In genomic region chr13:67630640-67631039, GRCh38 we compare ENCODE assay signal across 18 cellular contexts.
"Had no signal": no experiment of that assay in that cellular context is flagged by ENCODE, and none has a peak within 500 bp of the region (broad histone marks: within the 10 kb centered on the region; RNA-seq: fewer than 3 reads in every experiment).

No MANE protein-coding gene starts in this region.

- H3K4me3 Mint-ChIP-seq: activated CD4-positive, alpha-beta T cell treated with anti-CD3 and anti-CD28 coated beads for 36 hours; activated CD8-positive, alpha-beta T cell treated with anti-CD3 and anti-CD28 coated beads for 36 hours; activated naive CD8-positive, alpha-beta T cell treated with anti-CD3 and anti-CD28 coated beads, Interleukin-2, amount 10 ng/mL, durations not matched to agents 7 days and 5 days; T-cell had no signal

- H3K4me3 ChIP-seq: adrenal gland, PC-9 had no signal

- DNase-seq: activated CD4-positive, alpha-beta T cell treated with anti-CD3 and anti-CD28 coated beads for 36 hours; activated CD4-positive, alpha-beta T cell treated with anti-CD3 and anti-CD28 coated beads, Interleukin-2, amount 50 U/mL, for 1 hour; activated CD8-positive, alpha-beta memory T cell treated with anti-CD3 and anti-CD28 coated beads, Interleukin-2, amount 50 U/mL, for 4 hours; activated CD8-positive, alpha-beta T cell treated with anti-CD3 and anti-CD28 coated beads for 36 hours; activated naive CD4-positive, alpha-beta T cell treated with anti-CD3 and anti-CD28 coated beads, Interleukin-2, amount 50 U/mL, for 16 hours; activated naive CD8-positive, alpha-beta T cell treated with anti-CD3 and anti-CD28 coated beads, Interleukin-2, amount 10 ng/mL, durations not matched to agents 7 days and 5 days; adrenal gland; anterior cingulate cortex; cerebellar nuclear complex; Kasumi-1; NCI-H345; NCI-H510A; NCI-H526 treated with DMSO at 0.1 percent for 48 hours; PC-9; SIG-M5; T-cell had no signal

- ATAC-seq: activated CD4-positive, alpha-beta T cell treated with anti-CD3 and anti-CD28 coated beads for 36 hours; activated CD8-positive, alpha-beta T cell treated with anti-CD3 and anti-CD28 coated beads for 36 hours; T-cell had no signal

- FAIRE-seq: colon had no signal

- H3K27me3 Mint-ChIP-seq: activated CD4-positive, alpha-beta T cell treated with anti-CD3 and anti-CD28 coated beads for 36 hours; activated CD8-positive, alpha-beta T cell treated with anti-CD3 and anti-CD28 coated beads for 36 hours; activated naive CD8-positive, alpha-beta T cell treated with anti-CD3 and anti-CD28 coated beads, Interleukin-2, amount 10 ng/mL, durations not matched to agents 7 days and 5 days; T-cell had no signal

- H3K9me3 Mint-ChIP-seq: activated naive CD8-positive, alpha-beta T cell treated with anti-CD3 and anti-CD28 coated beads, Interleukin-2, amount 10 ng/mL, durations not matched to agents 7 days and 5 days had no signal

- H3K27me3 ChIP-seq: adrenal gland had no signal

- H3K36me3 Mint-ChIP-seq: activated naive CD8-positive, alpha-beta T cell treated with anti-CD3 and anti-CD28 coated beads, Interleukin-2, amount 10 ng/mL, durations not matched to agents 7 days and 5 days; T-cell had no signal

- H3K4me1 ChIP-seq: adrenal gland had no signal

- H3K27ac ChIP-seq: adrenal gland, PC-9, VCaP had no signal

- H3K27ac Mint-ChIP-seq: activated CD4-positive, alpha-beta T cell treated with anti-CD3 and anti-CD28 coated beads for 36 hours; activated CD8-positive, alpha-beta T cell treated with anti-CD3 and anti-CD28 coated beads for 36 hours; activated naive CD8-positive, alpha-beta T cell treated with anti-CD3 and anti-CD28 coated beads, Interleukin-2, amount 10 ng/mL, durations not matched to agents 7 days and 5 days; T-cell had no signal

- H3K4me1 Mint-ChIP-seq: activated CD4-positive, alpha-beta T cell treated with anti-CD3 and anti-CD28 coated beads for 36 hours; activated naive CD8-positive, alpha-beta T cell treated with anti-CD3 and anti-CD28 coated beads, Interleukin-2, amount 10 ng/mL, durations not matched to agents 7 days and 5 days; T-cell had no signal

- H3K36me3 ChIP-seq: adrenal gland had no signal
